21 cellular contexts compared by ENCODE assay signal in genomic region chr6:64890609-64891008, GRCh38.
DNase-seq lines count a peak whose midpoint lies in the region; ATAC-seq, FAIRE-seq and TF ChIP-seq lines count a peak whose summit lies in the region.
"Had no signal": no experiment of that assay in that cellular context is flagged by ENCODE, and none has a peak within 500 bp of the region (broad histone marks: within the 10 kb centered on the region; RNA-seq: fewer than 3 reads in every experiment).

No MANE protein-coding gene starts in this region.

- CTCF ChIA-PET in IMR-90 (lab: Yijun Ruan, JAX), result no interaction called here

- WGBS in IMR-90 (ENCODE audit: extremely low coverage in 2 of 2, insufficient read length in 1 of 2), 2 experiments, result no CpG with 5 or more reads among the region's 1 CpG

- no peak overlapping the region for H2AK5ac ChIP-seq in IMR-90 (ENCODE audit: low read depth, low read length)

- TF ChIP-seq CTCF in IMR-90 (conservative IDR thresholded peaks at IDR 0.05; ENCODE audit: low read depth, low read length) (no peak), brain microvascular endothelial cell (IDR thresholded peaks at IDR 0.05; ENCODE audit: low read depth, low read length, missing control alignments) (no peak), fibroblast of villous mesenchyme (IDR thresholded peaks at IDR 0.05; ENCODE audit: insufficient read depth, low read depth, low read length) (no peak)

- no peak overlapping the region for H2BK5ac ChIP-seq in IMR-90 (ENCODE audit: low read depth, low read length, poor library complexity, severe bottlenecking)

- TF ChIP-seq POLR2A in IMR-90 (IDR thresholded peaks at IDR 0.05; ENCODE audit: low read depth, low read length), result no peak

- no peaks in the 10 kb centered on the region for H4K20me1 ChIP-seq in IMR-90 (ENCODE audit: insufficient read depth, low read length)
- H4K20me1 ChIP-seq: BLaER1 treated with 17β-estradiol and CSF1 and Interleukin-3, amounts not matched to agents 10 nM and 100 nM had no signal

- H3K14ac ChIP-seq in IMR-90 (replicated peaks; ENCODE audit: low read depth, low read length), result no peak overlapping the region

- H3K27me3 ChIP-seq in IMR-90 (ENCODE audit: control insufficient read depth, insufficient read depth, low read length) (no peaks in the 10 kb centered on the region), brain microvascular endothelial cell (replicated peaks) (no peaks in the 10 kb centered on the region)
- H3K27me3 ChIP-seq: BLaER1 treated with 17β-estradiol and CSF1 and Interleukin-3, amounts not matched to agents 10 nM and 100 nM; colonic mucosa; heart right ventricle; left lung had no signal

- ATAC-seq in IMR-90 (ENCODE audit: low read depth) (no peak), HG03280 (IDR thresholded peaks at IDR 0.05; ENCODE audit: unreplicated experiment) (no peak), GM18858 (IDR thresholded peaks at IDR 0.05; ENCODE audit: unreplicated experiment) (no peak)
- ATAC-seq: activated T-cell treated with anti-CD3 and anti-CD28 coated beads, Interleukin-2, amount 50 U/mL, for 72 hours; heart right ventricle; K562; Right ventricle myocardium inferior had no signal

- no peak overlapping the region for H3K27ac ChIP-seq in IMR-90 (ENCODE audit: insufficient read depth, low read length)
- peak overlapping the region; percentile 32 for H3K27ac ChIP-seq in brain microvascular endothelial cell
- H3K27ac ChIP-seq: BLaER1 treated with 17β-estradiol and CSF1 and Interleukin-3, amounts not matched to agents 10 nM and 100 nM; colonic mucosa; heart right ventricle; left lung had no signal

- H3K4me2 ChIP-seq in IMR-90 (ENCODE audit: low read depth, low read length), result no peak overlapping the region
- H3K4me2 ChIP-seq: BLaER1 treated with 17β-estradiol and CSF1 and Interleukin-3, amounts not matched to agents 10 nM and 100 nM had no signal

- in situ Hi-C loops in IMR-90 (cut with MboI; ENCODE audit: low sequenced_read_pairs), result no loop called here
- in situ Hi-C loops in brain microvascular endothelial cell (cut with HindIII; ENCODE audit: low pct_ligation_motif_present, low sequenced_read_pairs), result no loop called here

- no TSS peak for BruUV-seq in IMR-90 (replicated peaks; lab: Mats Ljungman, UMichigan)

- no peak for TF ChIP-seq RAD21 in IMR-90 (IDR thresholded peaks at IDR 0.05; ENCODE audit: low read length)

- no peak overlapping the region for H2BK15ac ChIP-seq in IMR-90 (ENCODE audit: low read depth, low read length)

- no peaks in the 10 kb centered on the region for H3K9me3 ChIP-seq in IMR-90 (ENCODE audit: control insufficient read depth, insufficient read depth, low read length)
- H3K9me3 ChIP-seq: BLaER1 treated with 17β-estradiol and CSF1 and Interleukin-3, amounts not matched to agents 10 nM and 100 nM; colonic mucosa; heart right ventricle; left lung had no signal

- no peak overlapping the region for H2BK20ac ChIP-seq in IMR-90 (ENCODE audit: low read depth, low read length)

- H3K56ac ChIP-seq in IMR-90 (ENCODE audit: extremely low read depth, insufficient read depth, low read length), result no peak overlapping the region

- H4K91ac ChIP-seq in IMR-90 (ENCODE audit: insufficient read depth, low read depth, low read length), result no peak overlapping the region

- no peak overlapping the region for H2AK9ac ChIP-seq in IMR-90 (replicated peaks; ENCODE audit: low read depth, low read length, poor library complexity)

- no peaks in the 10 kb centered on the region for H3K9me1 ChIP-seq in IMR-90 (ENCODE audit: insufficient read depth, low read length)

- no peak overlapping the region for H3K18ac ChIP-seq in IMR-90 (ENCODE audit: low read depth, low read length)

- H4K5ac ChIP-seq in IMR-90 (ENCODE audit: low read depth, low read length), result no peak overlapping the region

- no peak overlapping the region for H3K4me3 ChIP-seq in IMR-90 (ENCODE audit: insufficient read depth, low read depth, low read length)
- H3K4me3 ChIP-seq in brain microvascular endothelial cell (ENCODE audit: low read depth, low read length), result no peak overlapping the region
- H3K4me3 ChIP-seq in fibroblast of villous mesenchyme (ENCODE audit: low read depth, low read length), result no peak overlapping the region
- H3K4me3 ChIP-seq: BLaER1 treated with 17β-estradiol and CSF1 and Interleukin-3, amounts not matched to agents 10 nM and 100 nM; colonic mucosa; heart right ventricle; K562; left lung had no signal

- no peak overlapping the region for H3K9ac ChIP-seq in IMR-90 (ENCODE audit: low read depth, low read length)
- H3K9ac ChIP-seq: BLaER1 treated with 17β-estradiol and CSF1 and Interleukin-3, amounts not matched to agents 10 nM and 100 nM had no signal

- DNase-seq in IMR-90, result peak; percentile 47
- no peak for DNase-seq in brain microvascular endothelial cell
- DNase-seq in fibroblast of villous mesenchyme (ENCODE audit: low read depth), result peak; percentile 3
- DNase-seq in amniotic stem cell (lab: John Stamatoyannopoulos, UW), result no peak
- DNase-seq in activated CD4-positive, alpha-beta T cell treated with anti-CD3 and anti-CD28 coated beads for 48 hours, result no peak
- DNase-seq: activated naive CD4-positive, alpha-beta T cell treated with anti-CD3 and anti-CD28 coated beads for 36 hours; activated T-cell treated with anti-CD3 and anti-CD28 coated beads, Interleukin-2, amount 50 U/mL, for 72 hours; aorta; colonic mucosa; endodermal cell; heart right ventricle; left lung; NCI-H187; trophoblast cell had no signal

- dilution Hi-C loops in IMR-90 (cut with HindIII; ENCODE audit: low sequenced_read_pairs, unreplicated experiment), result no loop called here

- intact Hi-C loops in IMR-90 (cut with micrococcal nuclease), result no loop called here

- no peak overlapping the region for H2BK120ac ChIP-seq in IMR-90 (ENCODE audit: low read depth, low read length)

- no peaks in the 10 kb centered on the region for H3K79me1 ChIP-seq in IMR-90 (ENCODE audit: low read depth in 1 of 2, low read length in 2 of 2)

- POLR2A ChIA-PET in IMR-90 (lab: Charles Lee; ENCODE audit: unreplicated experiment), result no interaction called here

- H3K4ac ChIP-seq in IMR-90 (ENCODE audit: low read depth, low read length), result no peak overlapping the region

- H2AFZ ChIP-seq in IMR-90 (replicated peaks; ENCODE audit: low read length, poor library complexity), result no peak overlapping the region

- no peak overlapping the region for H4K8ac ChIP-seq in IMR-90 (ENCODE audit: low read depth in 2 of 2, low read length in 2 of 2)

- H3K36me3 ChIP-seq in IMR-90 (ENCODE audit: control insufficient read depth, insufficient read depth, low read length) (no peaks in the 10 kb centered on the region), brain microvascular endothelial cell (replicated peaks) (no peaks in the 10 kb centered on the region)
- H3K36me3 ChIP-seq: BLaER1 treated with 17β-estradiol and CSF1 and Interleukin-3, amounts not matched to agents 10 nM and 100 nM; colonic mucosa; heart right ventricle; left lung had no signal

- no peaks in the 10 kb centered on the region for H3K4me1 ChIP-seq in IMR-90 (ENCODE audit: control insufficient read depth, insufficient read depth, low read length)
- H3K4me1 ChIP-seq: BLaER1 treated with 17β-estradiol and CSF1 and Interleukin-3, amounts not matched to agents 10 nM and 100 nM; colonic mucosa; heart right ventricle; left lung had no signal

- peak; percentile 82 for FAIRE-seq in A204.1 (lab: Jason Lieb, UNC)
- FAIRE-seq: K562, TTC549 had no signal

- H3K23ac ChIP-seq in IMR-90 (ENCODE audit: low read depth, low read length), result no peak overlapping the region

TF ChIP-seq in IMR-90, 13 proteins besides CTCF, POLR2A, EP300 and RAD21:
- TF ChIP-seq ELK1 (IDR thresholded peaks at IDR 0.05; ENCODE audit: borderline replicate concordance, low read depth, low read length), result no peak
- no peak for TF ChIP-seq FOS (IDR thresholded peaks at IDR 0.05; ENCODE audit: low read depth, low read length)
- TF ChIP-seq USF2 (IDR thresholded peaks at IDR 0.05; ENCODE audit: low read depth, low read length), result no peak
- no peak for TF ChIP-seq CHD1 (IDR thresholded peaks at IDR 0.05; ENCODE audit: low read depth, low read length)
- no peak for TF ChIP-seq MAZ (IDR thresholded peaks at IDR 0.05; ENCODE audit: borderline replicate concordance, low read depth, low read length)
- TF ChIP-seq BHLHE40 (IDR thresholded peaks at IDR 0.05; ENCODE audit: low read depth, low read length), result no peak
- no peak for TF ChIP-seq RFX5 (IDR thresholded peaks at IDR 0.05; ENCODE audit: low read depth, low read length)
- TF ChIP-seq SMC3 (IDR thresholded peaks at IDR 0.05; ENCODE audit: low read depth, low read length), result no peak

Comparison
In these comparisons a context has a peak if more than half of its experiments do, and no peak if none do; other contexts are left out.
1. DNase-seq: peak in IMR-90 (single experiment) and fibroblast of villous mesenchyme (single experiment); none in brain microvascular endothelial cell (single experiment), amniotic stem cell (single experiment) and activated CD4-positive, alpha-beta T cell treated with anti-CD3 and anti-CD28 coated beads for 48 hours (single experiment).